8 cellular contexts compared by ENCODE assay signal in genomic region chr19:38929929-38930775, GRCh38. TPM values are rescaled to one million over a fixed set of nuclear protein-coding genes. Genes with fewer than 3 reads are reported as not detected.
DNase-seq lines count a peak whose midpoint lies in the region; ATAC-seq and TF ChIP-seq lines count a peak whose summit lies in the region.

A gene with protein sequence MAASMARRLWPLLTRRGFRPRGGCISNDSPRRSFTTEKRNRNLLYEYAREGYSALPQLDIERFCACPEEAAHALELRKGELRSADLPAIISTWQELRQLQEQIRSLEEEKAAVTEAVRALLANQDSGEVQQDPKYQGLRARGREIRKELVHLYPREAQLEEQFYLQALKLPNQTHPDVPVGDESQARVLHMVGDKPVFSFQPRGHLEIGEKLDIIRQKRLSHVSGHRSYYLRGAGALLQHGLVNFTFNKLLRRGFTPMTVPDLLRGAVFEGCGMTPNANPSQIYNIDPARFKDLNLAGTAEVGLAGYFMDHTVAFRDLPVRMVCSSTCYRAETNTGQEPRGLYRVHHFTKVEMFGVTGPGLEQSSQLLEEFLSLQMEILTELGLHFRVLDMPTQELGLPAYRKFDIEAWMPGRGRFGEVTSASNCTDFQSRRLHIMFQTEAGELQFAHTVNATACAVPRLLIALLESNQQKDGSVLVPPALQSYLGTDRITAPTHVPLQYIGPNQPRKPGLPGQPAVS (minus strand): TSS chr19:38930763. CDS start chr19:38930736, 27 bp downstream.

- no peaks in the 10 kb centered on the region for H3K9me3 ChIP-seq in smooth muscle cell (replicated peaks; ENCODE audit: low read depth)

- TF ChIP-seq CTCF in WI38 (IDR thresholded peaks at IDR 0.05; ENCODE audit: low read depth, low read length) (peak; percentile 98), cardiac fibroblast (IDR thresholded peaks at IDR 0.05; ENCODE audit: low read depth, low read length) (peak; percentile 89), smooth muscle cell (IDR thresholded peaks at IDR 0.05; ENCODE audit: borderline replicate concordance, insufficient read depth, poor library complexity, severe bottlenecking) (peak; percentile 98)

- H3K4me2 ChIP-seq in smooth muscle cell: peak within 1 kb of the TSS; percentile 88

- WGBS in smooth muscle cell (ENCODE audit: low lambda C conversion rate): 4% methylated on average over 49 of the region's 49 CpGs

- H4K20me1 ChIP-seq in smooth muscle cell (ENCODE audit: low read depth): no peaks in the 10 kb centered on the region

- ATAC-seq in HG03196 (IDR thresholded peaks at IDR 0.05; ENCODE audit: unreplicated experiment): peak; percentile 63

- H3K4me1 ChIP-seq in smooth muscle cell (ENCODE audit: low read depth): peaks cover 4% of the 10 kb centered on the region

- H3K4me3 ChIP-seq in WI38 (ENCODE audit: low read depth, low read length) (peak within 1 kb of the TSS; percentile 96), cardiac fibroblast (replicated peaks in 1 of 2; ENCODE audit: low read depth in 2 of 2, low read length in 2 of 2) (peak within 1 kb of the TSS; percentile 85 to 95), smooth muscle cell (peak within 1 kb of the TSS; percentile 89)

- peak within 1 kb of the TSS; percentile 91 for H3K27ac ChIP-seq in smooth muscle cell (ENCODE audit: low read depth)

- in situ Hi-C loops in GM18951 (cut with MboI; ENCODE audit: low sequenced_read_pairs, unreplicated experiment): loop anchor here (10.0 kb wide), 1 partner anchor 385 kb away; no protein-coding TSS in a partner anchor

- peak within 1 kb of the TSS; percentile 95 for H3K9ac ChIP-seq in smooth muscle cell (ENCODE audit: low read depth)

- peak within 1 kb of the TSS; percentile 97 for H2AFZ ChIP-seq in smooth muscle cell (ENCODE audit: low read depth)

- DNase-seq in AG08396 (ENCODE audit: low spot score) (peak; percentile 99), NCI-H2227 treated with DMSO at 0.1 percent for 48 hours (lab: John Stamatoyannopoulos, UW) (peak; percentile 100), cardiac fibroblast (ENCODE audit: low read depth in 2 of 2) (peak; percentile 97), iPS-NIHi7 (ENCODE audit: extremely low spot score) (peak; percentile 98), smooth muscle cell (lab: John Stamatoyannopoulos, UW; ENCODE audit: unreplicated experiment) (peak; percentile 99)

- TF ChIP-seq POLR2A in GM18951 (IDR thresholded peaks at IDR 0.05; ENCODE audit: extremely low read depth, insufficient read depth, insufficient read length): peak; percentile 81

- H3F3A ChIP-seq in smooth muscle cell (ENCODE audit: low read depth): no peaks in the 10 kb centered on the region

- H3K79me2 ChIP-seq in smooth muscle cell (ENCODE audit: low read depth): peaks cover 30% of the 10 kb centered on the region

- H3K27me3 ChIP-seq in smooth muscle cell (ENCODE audit: low read depth): no peaks in the 10 kb centered on the region

- H3K36me3 ChIP-seq in smooth muscle cell (ENCODE audit: low read depth): no peaks in the 10 kb centered on the region

RNA-seq across cellular contexts. Expression of the gene that starts here (rescaled TPM):
- 12.3 and 13.0 TPM in 2 replicates for total RNA-seq in smooth muscle cell
- 24.6 and 33.1 TPM in 2 replicates for polyA plus RNA-seq in smooth muscle cell

Comparison
In these comparisons a context has a peak if more than half of its experiments do, and no peak if none do; other contexts are left out.
1. Peak in every context shown above with its lines: DNase-seq, ATAC-seq, H3K4me3 ChIP-seq and H3K27ac ChIP-seq.